ENCODE assay signal across 26 cellular contexts in genomic region chr16:74291176-74291575, GRCh38.
"Had no signal": no experiment of that assay in that cellular context is flagged by ENCODE, and none has a peak within 500 bp of the region (broad histone marks: within the 10 kb centered on the region; RNA-seq: fewer than 3 reads in every experiment).

No MANE protein-coding gene starts in this region.

- ATAC-seq: heart right ventricle; naive thymus-derived CD4-positive, alpha-beta T cell; sciatic nerve; stimulated activated naive CD8-positive, alpha-beta T cell treated with anti-CD3 and anti-CD28 coated beads, Interleukin-15, amount 100 ng/mL, for 72 hours; upper lobe of right lung had no signal

- H3K4me3 ChIP-seq: coronary artery, heart right ventricle, neural progenitor cell, smooth muscle cell, suprapubic skin, transverse colon, upper lobe of right lung, uterus had no signal

- FAIRE-seq: endothelial cell of umbilical vein, islet of Langerhans had no signal

- H3K9ac ChIP-seq: neural progenitor cell, parathyroid adenoma had no signal

- H3K4me2 ChIP-seq: neural progenitor cell, smooth muscle cell had no signal

- H3K79me2 ChIP-seq: parathyroid adenoma had no signal

- H3K27me3 ChIP-seq: heart right ventricle, neural progenitor cell, suprapubic skin, transverse colon, upper lobe of right lung, uterus had no signal

- H3K4me1 ChIP-seq: neural progenitor cell, uterus had no signal

- DNase-seq: dermis blood vessel endothelial cell; effector memory CD4-positive, alpha-beta T cell; erythroblast; glutamatergic neuron; heart right ventricle; hippocampal formation; mesendoderm; midbrain; naive thymus-derived CD4-positive, alpha-beta T cell; stimulated activated CD4-positive, alpha-beta T cell treated with anti-CD3 and anti-CD28 coated beads, Interleukin-12 subunit alpha, Interleukin-12 subunit beta, amount 100 ng/mL, for 4 hours; stimulated activated CD4-positive, alpha-beta T cell treated with anti-CD3 and anti-CD28 coated beads, Interleukin-1b, Interleukin-23, amount 100 ng/mL, for 48 hours; stimulated activated CD4-positive, alpha-beta T cell treated with anti-CD3 and anti-CD28 coated beads, Interleukin-4, amount 100 ng/mL, for 1 hour; stimulated activated CD8-positive, alpha-beta memory T cell treated with anti-CD3 and anti-CD28 coated beads, Interleukin-4, amount 100 ng/mL, for 48 hours; stimulated activated naive CD4-positive, alpha-beta T cell; stimulated activated naive CD8-positive, alpha-beta T cell treated with anti-CD3 and anti-CD28 coated beads, Interleukin-15, amount 100 ng/mL, for 72 hours; transverse colon; upper lobe of right lung; uterus had no signal

- H3K36me3 ChIP-seq: neural progenitor cell, suprapubic skin, transverse colon, upper lobe of right lung, uterus had no signal

- H3K9me3 ChIP-seq: transverse colon had no signal

- H2AFZ ChIP-seq: neural progenitor cell, parathyroid adenoma had no signal

- H3K27ac ChIP-seq: coronary artery, heart right ventricle, neural progenitor cell, parathyroid adenoma, suprapubic skin, transverse colon, upper lobe of right lung, uterus had no signal
